In the genomic region with DNA sequence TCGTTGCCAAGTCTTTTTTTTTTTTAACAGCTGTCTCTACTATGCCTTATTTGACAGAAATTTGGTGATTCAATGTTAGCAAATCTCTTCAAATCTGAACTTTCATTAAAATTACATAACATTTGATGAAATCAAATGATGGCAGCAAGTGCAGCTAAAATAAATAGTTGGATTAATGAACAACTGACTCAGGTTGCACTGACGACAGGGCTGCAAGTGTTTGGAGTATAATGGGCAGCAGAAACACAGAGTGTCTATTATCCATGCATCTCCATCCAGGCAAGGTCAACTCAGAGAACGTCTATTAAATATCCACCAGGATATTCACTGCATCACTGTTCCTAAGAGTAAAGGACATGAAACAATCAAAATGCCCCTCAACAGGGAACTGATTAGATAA, we compare ENCODE assay signal across 19 cellular contexts.
A peak's percentile ranks its signal among the peaks of the same experiment; 100 is the strongest.
DNase-seq lines count a peak whose midpoint lies in the region; ATAC-seq, FAIRE-seq and TF ChIP-seq lines count a peak whose summit lies in the region.
"Had no signal": no experiment of that assay in that cellular context is flagged by ENCODE, and none has a peak within 500 bp of the region (broad histone marks: within the 10 kb centered on the region; RNA-seq: fewer than 3 reads in every experiment).

No MANE protein-coding gene starts in this region.

- in situ Hi-C loops in SK-MEL-5 (cut with HindIII; ENCODE audit: low pct_unique_long_range_greater_than_20kb, low sequenced_read_pairs): no loop called here

- intact Hi-C loops in pancreas (cut with DNase I) (loop anchor here in 1 of 3 donors (10.0 kb wide), 1 partner anchor 182 kb away; a partner anchor contains a TSS), uterus (cut with DNase I; ENCODE audit: low total_unique reads) (no loop called here), colonic mucosa (cut with DNase I) (loop anchor here (10.0 kb wide), 2 partner anchors 202 to 392 kb away; no protein-coding TSS in a partner anchor)

- H3K27ac ChIP-seq in pancreas (no peak overlapping the region), uterus (no peak overlapping the region), colonic mucosa (no peak overlapping the region)

- no peaks in the 10 kb centered on the region for H3K27me3 ChIP-seq in pancreas
- no peaks in the 10 kb centered on the region for H3K27me3 ChIP-seq in uterus
- H3K27me3 ChIP-seq in colonic mucosa: no peaks in the 10 kb centered on the region

- peak; percentile 95 for FAIRE-seq in A204.1 (lab: Jason Lieb, UNC)
- FAIRE-seq in pancreas (lab: Jason Lieb, UNC): no peak
- FAIRE-seq: G401.6, GM12891, H1, HTR-8/SVneo, K562 had no signal

- peak; percentile 31 for DNase-seq in SK-MEL-5 (ENCODE audit: low read depth, low spot score)
- no peak for DNase-seq in left lobe of liver (ENCODE audit: low spot score)
- DNase-seq in pancreas: no peak
- DNase-seq in uterus: no peak
- DNase-seq in colonic mucosa: no peak
- DNase-seq: 8988T; C1 segment of cervical spinal cord; CD4-positive, alpha-beta T cell; DMS153; DMS79 treated with DMSO at 0.1 percent for 48 hours; EL had no signal

- no peak overlapping the region for H3K9ac ChIP-seq in colonic mucosa (ENCODE audit: low read depth in 2 of 2, low read length in 2 of 2)

- H3K36me3 ChIP-seq in pancreas (no peaks in the 10 kb centered on the region), uterus (no peaks in the 10 kb centered on the region), colonic mucosa (no peaks in the 10 kb centered on the region)
- H3K36me3 ChIP-seq: HAP-1 had no signal

- H3K9me3 ChIP-seq in pancreas (no peaks in the 10 kb centered on the region), uterus (no peaks in the 10 kb centered on the region), colonic mucosa (no peaks in the 10 kb centered on the region)
- H3K9me3 ChIP-seq: HAP-1 had no signal

- H3K4me1 ChIP-seq in pancreas (peaks cover 0 to 4% (median 0%) of the 10 kb centered on the region in 3 donors), uterus (peaks cover 0 to 2% of the 10 kb centered on the region in 2 donors), colonic mucosa (no peaks in the 10 kb centered on the region)
- H3K4me1 ChIP-seq: HAP-1 had no signal

- TF ChIP-seq POLR2A in uterus (IDR thresholded peaks at IDR 0.05): no peak

- 22 to 26% methylated on average over 3 of the region's 3 CpGs for WGBS in pancreas, 2 donors

- no peak overlapping the region for H3K4me3 ChIP-seq in pancreas
- H3K4me3 ChIP-seq in uterus: no peak overlapping the region
- H3K4me3 ChIP-seq in colonic mucosa: no peak overlapping the region
- H3K4me3 ChIP-seq: HAP-1, K562 had no signal

- TF ChIP-seq CTCF in pancreas (IDR thresholded peaks at IDR 0.05) (no peak), uterus (IDR thresholded peaks at IDR 0.05) (no peak), colonic mucosa (IDR thresholded peaks at IDR 0.05) (no peak)

- ATAC-seq in left lobe of liver (peak; percentile 82), pancreas (peak in 3 of 4 donors; percentile 43 to 55 (median 49)), GM21381 (IDR thresholded peaks at IDR 0.05; ENCODE audit: unreplicated experiment) (no peak)
- ATAC-seq: K562 had no signal
